ENCODE assay signal across 10 cellular contexts in genomic region chr10:43623351-43623750, GRCh38. TPM values are rescaled to one million over a fixed set of nuclear protein-coding genes. Genes with fewer than 3 reads are reported as not detected.
DNase-seq lines count a peak whose midpoint lies in the region; ATAC-seq and TF ChIP-seq lines count a peak whose summit lies in the region.
"Had no signal": no experiment of that assay in that cellular context is flagged by ENCODE, and none has a peak within 500 bp of the region (broad histone marks: within the 10 kb centered on the region; RNA-seq: fewer than 3 reads in every experiment).

No MANE protein-coding gene starts in this region.

- ATAC-seq in omental fat pad (ENCODE audit: low FRiP score) (peak; percentile 48), GM18861 (IDR thresholded peaks at IDR 0.05; ENCODE audit: unreplicated experiment) (no peak)

- peak overlapping the region in 1 of 2 donors; percentile 11 for H3K4me3 ChIP-seq in cardiac fibroblast (replicated peaks in 1 of 2; ENCODE audit: low read depth in 2 of 2, low read length in 2 of 2)
- H3K4me3 ChIP-seq: MG63 had no signal

- TF ChIP-seq CTCF in cardiac fibroblast (IDR thresholded peaks at IDR 0.05; ENCODE audit: low read depth, low read length) (no peak), omental fat pad (IDR thresholded peaks at IDR 0.05) (no peak)

- DNase-seq in NCI-H345 (lab: John Stamatoyannopoulos, UW) (peak; percentile 2), NCI-H345 treated with DMSO at 0.1 percent for 48 hours (lab: John Stamatoyannopoulos, UW; ENCODE audit: unreplicated experiment) (no peak), MV-4-11 (lab: John Stamatoyannopoulos, UW) (peak; percentile 31), cardiac fibroblast (ENCODE audit: low read depth in 2 of 2) (peak; percentile 10 to 28), omental fat pad (ENCODE audit: low spot score) (no peak), NCI-H526 (lab: John Stamatoyannopoulos, UW) (no peak)
- no peak for DNase-seq in stimulated activated CD4-positive, alpha-beta T cell treated with anti-CD3 and anti-CD28 coated beads, Interleukin-1b, Interleukin-23, amount 100 ng/mL, for 48 hours
- DNase-seq: activated CD8-positive, alpha-beta memory T cell treated with anti-CD3 and anti-CD28 coated beads, Interleukin-2, amount 50 U/mL, for 48 hours; MG63 had no signal

RNA-seq across cellular contexts. Expression of gene ZNF485, which starts 17.1 kb away (rescaled TPM):
- 10 to 100 TPM in 1 of 4 donors, 1 to 10 TPM in 3; 2.2 to 13.1 (median 5.8) TPM for total RNA-seq in omental fat pad

RNA-seq across cellular contexts. Expression of gene ZNF32, which starts 25.3 kb away (rescaled TPM):
- total RNA-seq in omental fat pad = 10 to 100 TPM; 29.7 to 48.1 (median 35.3) TPM

RNA-seq across cellular contexts. Expression of gene ZNF239, which starts 48.9 kb away (rescaled TPM):
- 1 to 10 TPM; 1.3 to 5.3 (median 4.1) TPM for total RNA-seq in omental fat pad

Comparison
In these comparisons a context has a peak if more than half of its experiments do, and no peak if none do; other contexts are left out.
1. DNase-seq: peak in NCI-H345 (single experiment), MV-4-11 (single experiment) and cardiac fibroblast (2 of 2); none in NCI-H345 treated with DMSO at 0.1 percent for 48 hours (single experiment), omental fat pad (single experiment), stimulated activated CD4-positive, alpha-beta T cell treated with anti-CD3 and anti-CD28 coated beads, Interleukin-1b, Interleukin-23, amount 100 ng/mL, for 48 hours (single experiment) and NCI-H526 (0 of 2).